ENCODE assay signal across 8 cellular contexts in the genomic region with DNA sequence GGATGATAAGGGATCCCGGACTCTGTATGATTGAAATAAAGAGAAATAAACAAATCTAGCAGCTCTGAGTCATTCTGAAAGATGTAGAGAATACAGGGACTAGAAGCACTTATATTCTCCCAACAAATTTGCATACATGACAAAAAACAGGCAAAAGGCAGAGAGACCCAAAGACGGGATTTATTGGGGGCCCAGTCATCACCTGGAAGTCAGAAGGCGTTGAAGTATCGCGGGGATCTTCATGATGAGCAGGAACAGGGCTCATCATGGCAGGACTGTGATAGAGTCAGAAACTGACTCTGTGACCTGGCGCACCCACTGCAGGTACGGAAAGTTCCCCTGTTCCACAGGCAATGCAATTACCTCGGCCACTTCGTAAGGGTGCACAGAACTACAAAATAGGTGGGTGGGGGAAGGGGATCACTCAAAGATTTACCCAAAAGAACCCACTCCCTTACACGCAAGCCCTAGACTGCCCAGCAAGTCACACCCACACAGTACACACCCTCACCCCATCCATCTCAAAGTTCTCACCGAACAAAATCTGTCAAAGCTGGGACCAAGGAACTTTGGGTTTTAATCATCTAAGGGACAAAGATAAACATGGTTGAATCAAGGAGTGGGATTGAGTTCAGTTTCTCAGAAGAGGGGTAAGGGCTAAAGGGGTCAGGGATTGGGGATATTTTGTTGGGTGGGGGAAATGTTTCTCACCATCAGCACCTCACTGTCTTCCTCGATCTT. TPM values are rescaled to one million over a fixed set of nuclear protein-coding genes. Genes with fewer than 3 reads are reported as not detected.
A peak's percentile ranks its signal among the peaks of the same experiment; 100 is the strongest.
DNase-seq lines count a peak whose midpoint lies in the region; ATAC-seq and TF ChIP-seq lines count a peak whose summit lies in the region.

No MANE protein-coding gene starts in this region.

- intact Hi-C loops in colonic mucosa (cut with DNase I), result loop anchor here (10.0 kb wide), 1 partner anchor 102 kb away; a partner anchor contains a TSS

- POLR2A ChIA-PET in CD8-positive, alpha-beta memory T cell (lab: Charles Lee), result interaction anchor here (1.5 kb wide), 1 partner anchor 12 kb away, joined by 3 read pairs; no protein-coding TSS in a partner anchor

- CTCF ChIA-PET in CD8-positive, alpha-beta memory T cell (lab: Charles Lee), result interaction anchor here (2.9 kb wide), 1 partner anchor 13 kb away, joined by 15 read pairs; no protein-coding TSS in a partner anchor

- no peaks in the 10 kb centered on the region for H3K9me3 ChIP-seq in CD8-positive, alpha-beta memory T cell (ENCODE audit: low read length)
- H3K9me3 ChIP-seq in MG63 (no peaks in the 10 kb centered on the region), colonic mucosa (no peaks in the 10 kb centered on the region)

- H3K9me3 Mint-ChIP-seq in CD8-positive, alpha-beta memory T cell, result peaks cover 0 to 2% (median 0%) of the 10 kb centered on the region in 5 donors
- H3K9me3 Mint-ChIP-seq in neural crest cell, result no peaks in the 10 kb centered on the region

- H3K27me3 Mint-ChIP-seq in CD8-positive, alpha-beta memory T cell, result peaks cover 0 to 3% of the 10 kb centered on the region in 2 donors
- peaks cover 18% of the 10 kb centered on the region for H3K27me3 Mint-ChIP-seq in neural crest cell (ENCODE audit: low read depth)

- no peak for TF ChIP-seq CTCF in colonic mucosa (IDR thresholded peaks at IDR 0.05)
- no peak for TF ChIP-seq CTCF in neural crest cell (conservative IDR thresholded peaks at IDR 0.05)

- H3K27me3 ChIP-seq in CD8-positive, alpha-beta memory T cell (ENCODE audit: insufficient read depth, low read length, poor library complexity, severe bottlenecking), result no peaks in the 10 kb centered on the region
- H3K27me3 ChIP-seq in MG63, result no peaks in the 10 kb centered on the region
- no peaks in the 10 kb centered on the region for H3K27me3 ChIP-seq in colonic mucosa

- H3K27ac ChIP-seq in CD8-positive, alpha-beta memory T cell (ENCODE audit: low read depth, low read length), result peak overlapping the region; percentile 94
- H3K27ac ChIP-seq in colonic mucosa, result peak overlapping the region; percentile 79

- peak overlapping the region; percentile 58 to 93 for H3K9ac ChIP-seq in colonic mucosa (ENCODE audit: low read depth in 2 of 2, low read length in 2 of 2)

- H3K36me3 Mint-ChIP-seq in CD8-positive, alpha-beta memory T cell, result peaks cover 5 to 58% (median 10%) of the 10 kb centered on the region in 3 donors
- H3K36me3 Mint-ChIP-seq in neural crest cell (ENCODE audit: low read depth), result peaks cover 8% of the 10 kb centered on the region

- H3K36me3 ChIP-seq in CD8-positive, alpha-beta memory T cell (ENCODE audit: insufficient read depth, low read length), result peaks cover 33% of the 10 kb centered on the region
- H3K36me3 ChIP-seq in MG63 (peaks cover 13% of the 10 kb centered on the region), colonic mucosa (peaks cover 4% of the 10 kb centered on the region)

- ATAC-seq in HG02759 (IDR thresholded peaks at IDR 0.05; ENCODE audit: unreplicated experiment), result no peak

- H3K4me3 Mint-ChIP-seq in CD8-positive, alpha-beta memory T cell, result peak overlapping the region; percentile 85 to 95 (median 92)
- H3K4me3 Mint-ChIP-seq in neural crest cell, result peak overlapping the region; percentile 96

- peaks cover 71 to 80% (median 78%) of the 10 kb centered on the region in 3 donors for H3K4me1 Mint-ChIP-seq in CD8-positive, alpha-beta memory T cell
- H3K4me1 Mint-ChIP-seq in neural crest cell, result peaks cover 75% of the 10 kb centered on the region

- H3K4me3 ChIP-seq in CD8-positive, alpha-beta memory T cell (ENCODE audit: low read length), result peak overlapping the region; percentile 94
- peak overlapping the region; percentile 60 for H3K4me3 ChIP-seq in MG63
- H3K4me3 ChIP-seq in colonic mucosa, result peak overlapping the region; percentile 67

- peaks cover 68% of the 10 kb centered on the region for H3K4me1 ChIP-seq in CD8-positive, alpha-beta memory T cell (ENCODE audit: insufficient read depth, low read length)
- H3K4me1 ChIP-seq in colonic mucosa, result peaks cover 7% of the 10 kb centered on the region

- H3K27ac Mint-ChIP-seq in CD8-positive, alpha-beta memory T cell, result peak overlapping the region; percentile 97 to 100 (median 100)
- H3K27ac Mint-ChIP-seq in neural crest cell (ENCODE audit: unreplicated experiment), result peak overlapping the region; percentile 99

- DNase-seq in CD8-positive, alpha-beta memory T cell, result no peak
- DNase-seq in MG63 (no peak), colonic mucosa (no peak), neural crest cell (ENCODE audit: low read depth, low spot score) (no peak), foreskin melanocyte (no peak), NCI-H446 (lab: John Stamatoyannopoulos, UW) (no peak), SKM-1 (lab: John Stamatoyannopoulos, UW; ENCODE audit: unreplicated experiment) (no peak)

RNA-seq across cellular contexts. Expression of a gene that starts 1.4 kb away (rescaled TPM):
- total RNA-seq in CD8-positive, alpha-beta memory T cell, result 100 to 1,000 TPM; 149 to 164 TPM
- 451 TPM for polyA plus RNA-seq in CD8-positive, alpha-beta memory T cell
- total RNA-seq in MG63 (2014; rRNA removed; shearing (Covaris generic); ENCODE audit: low replicate concordance), result 158 and 230 TPM in 2 replicates
- total RNA-seq in colonic mucosa (100 to 1,000 TPM; 145 to 172 TPM), neural crest cell (319 and 326 TPM in 2 replicates)

RNA-seq across cellular contexts. Expression of a gene that starts 3.3 kb away (rescaled TPM):
- 10 to 100 TPM; 22.6 to 24.9 TPM for total RNA-seq in CD8-positive, alpha-beta memory T cell
- polyA plus RNA-seq in CD8-positive, alpha-beta memory T cell, result 1.0 TPM
- 0.92 and 0.96 TPM in 2 replicates for total RNA-seq in MG63 (2014; rRNA removed; shearing (Covaris generic); ENCODE audit: low replicate concordance)
- total RNA-seq in colonic mucosa, result 10 to 100 TPM in 1 of 2 donors, 1 to 10 TPM in 1; 5.3 to 10.4 TPM
- total RNA-seq in neural crest cell, result 72.4 and 73.5 TPM in 2 replicates

RNA-seq across cellular contexts. Expression of a gene that starts 5.7 kb away (rescaled TPM):
- total RNA-seq in CD8-positive, alpha-beta memory T cell, result 10 to 100 TPM; 38.5 to 43.3 TPM
- polyA plus RNA-seq in CD8-positive, alpha-beta memory T cell, result 76.5 TPM
- total RNA-seq in MG63 (2014; rRNA removed; shearing (Covaris generic); ENCODE audit: low replicate concordance), result 11.6 and 12.6 TPM in 2 replicates
- total RNA-seq in colonic mucosa, result 10 to 100 TPM; 21.9 to 39.5 TPM
- 63.5 and 70.5 TPM in 2 replicates for total RNA-seq in neural crest cell

RNA-seq across cellular contexts. Expression of a gene that starts 24.9 kb away (rescaled TPM):
- 10 to 100 TPM; 51.6 to 52.7 TPM for total RNA-seq in CD8-positive, alpha-beta memory T cell
- 0.39 TPM for polyA plus RNA-seq in CD8-positive, alpha-beta memory T cell
- 36.6 and 45.5 TPM in 2 replicates for total RNA-seq in MG63 (2014; rRNA removed; shearing (Covaris generic); ENCODE audit: low replicate concordance)
- total RNA-seq in colonic mucosa (10 to 100 TPM; 15.8 to 74.6 TPM), neural crest cell (123 and 124 TPM in 2 replicates)

RNA-seq across cellular contexts. Expression of a gene that starts 37.8 kb away (rescaled TPM):
- 10 to 100 TPM; 16.4 to 16.5 TPM for total RNA-seq in CD8-positive, alpha-beta memory T cell
- polyA plus RNA-seq in CD8-positive, alpha-beta memory T cell, result 9.1 TPM
- 5.6 and 6.9 TPM in 2 replicates for total RNA-seq in MG63 (2014; rRNA removed; shearing (Covaris generic); ENCODE audit: low replicate concordance)
- total RNA-seq in colonic mucosa (1 to 10 TPM; 4.8 to 8.1 TPM), neural crest cell (18.4 and 21.1 TPM in 2 replicates)
